Comparison of ENCODE assay signal across 12 cellular contexts in the genomic region with DNA sequence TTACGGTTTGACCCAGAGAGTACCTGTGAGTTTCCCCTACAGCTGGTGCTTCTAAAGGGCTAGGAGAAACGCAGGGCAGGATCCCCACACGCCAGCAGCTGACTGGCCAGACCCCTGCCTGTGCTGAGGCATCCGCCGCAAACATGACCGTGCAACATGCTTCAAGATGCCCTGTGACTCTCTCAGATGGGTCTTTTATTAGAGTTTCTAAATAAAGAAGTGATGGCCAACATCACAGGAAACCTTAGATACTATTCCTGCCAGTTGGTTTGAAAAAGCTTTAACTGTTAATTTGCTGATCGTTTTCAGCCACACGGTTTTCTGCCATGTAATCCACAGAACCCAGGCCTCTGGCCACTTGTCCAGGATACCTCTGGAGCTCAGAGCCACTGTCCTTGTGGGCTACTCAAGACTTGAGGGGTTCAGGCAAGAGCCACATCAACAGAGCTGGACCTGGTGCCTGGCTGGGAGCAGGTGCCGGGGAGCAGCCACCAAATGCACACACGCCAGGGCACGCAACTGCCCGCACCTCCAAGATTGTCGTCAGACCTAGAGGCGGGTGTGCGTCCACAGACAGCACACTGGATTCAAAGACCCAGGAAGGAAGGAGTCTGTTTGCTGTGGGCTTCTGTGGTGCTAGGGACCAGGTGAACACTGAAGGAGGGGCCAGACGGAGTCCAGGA.
DNase-seq lines count a peak whose midpoint lies in the region; ATAC-seq and TF ChIP-seq lines count a peak whose summit lies in the region.
"Had no signal": no experiment of that assay in that cellular context is flagged by ENCODE, and none has a peak within 500 bp of the region (broad histone marks: within the 10 kb centered on the region; RNA-seq: fewer than 3 reads in every experiment).

No MANE protein-coding gene starts in this region.

- H3K36me3 ChIP-seq in BLaER1 = no peaks in the 10 kb centered on the region
- H3K36me3 ChIP-seq in HAP-1 (replicated peaks) = no peaks in the 10 kb centered on the region; the same call in 1 of the 2 replicates

- CTCF ChIA-PET in RWPE1 (lab: Yijun Ruan, JAX) = interaction anchor here (0.5 to 1.6 kb wide), 5 partner anchors 11 to 364 kb away, joined by 3 to 5 read pairs (median 4); no protein-coding TSS in a partner anchor

- POLR2A ChIA-PET in RWPE1 (lab: Yijun Ruan, JAX; ENCODE audit: low non-redundant PET) = interaction anchor here (0.6 kb wide), 1 partner anchor 12 kb away, joined by 3 read pairs; no protein-coding TSS in a partner anchor

- H4K20me1 ChIP-seq in BLaER1 = peaks cover 100% of the 10 kb centered on the region

- intact Hi-C loops in Right ventricle myocardium inferior (cut with DNase I) = no loop called here

- peaks cover 69% of the 10 kb centered on the region for H3K4me1 Mint-ChIP-seq in nephron progenitor cell

- TF ChIP-seq CTCF in RWPE1 (conservative IDR thresholded peaks at IDR 0.05; ENCODE audit: low read depth) (no peak), nephron progenitor cell (IDR thresholded peaks at IDR 0.05) (no peak)

- peak overlapping the region; percentile 97 for H3K4me2 ChIP-seq in BLaER1

- H3K27ac ChIP-seq in BLaER1 (peak overlapping the region; percentile 67), RWPE1 (peak overlapping the region; percentile 71)

- H3K4me3 ChIP-seq in BLaER1 = peak overlapping the region; percentile 54
- H3K4me3 ChIP-seq in HAP-1 = no peak overlapping the region

- peak overlapping the region; percentile 82 for H3K27ac Mint-ChIP-seq in nephron progenitor cell

- no peaks in the 10 kb centered on the region for H3K36me3 Mint-ChIP-seq in nephron progenitor cell (ENCODE audit: low read depth)
- H3K36me3 Mint-ChIP-seq: IgD-negative memory B cell had no signal

- H3K4me1 ChIP-seq in BLaER1 (peaks cover 100% of the 10 kb centered on the region), HAP-1 (peaks cover 11% of the 10 kb centered on the region)

- H3K9ac ChIP-seq in BLaER1 = peak overlapping the region; percentile 72

- H3K4me3 Mint-ChIP-seq in nephron progenitor cell = no peak overlapping the region

- no peaks in the 10 kb centered on the region for H3K9me3 Mint-ChIP-seq in nephron progenitor cell
- H3K9me3 Mint-ChIP-seq: IgD-negative memory B cell had no signal

- ATAC-seq in Right ventricle myocardium inferior = peak; percentile 24

- H3K9me3 ChIP-seq in BLaER1 = no peaks in the 10 kb centered on the region
- H3K9me3 ChIP-seq in HAP-1 = no peaks in the 10 kb centered on the region

- peaks cover 3% of the 10 kb centered on the region for H3K27me3 Mint-ChIP-seq in nephron progenitor cell (ENCODE audit: low read depth, poor library complexity)
- H3K27me3 Mint-ChIP-seq: IgD-negative memory B cell had no signal

- H3K27me3 ChIP-seq in BLaER1 = no peaks in the 10 kb centered on the region
- no peaks in the 10 kb centered on the region for H3K27me3 ChIP-seq in HAP-1 (ENCODE audit: low read depth)

- DNase-seq in RWPE1 (ENCODE audit: low spot score) (no peak), Right ventricle myocardium inferior (ENCODE audit: missing footprints) (no peak), nephron progenitor cell (no peak), DMS53 treated with DMSO at 0.1 percent for 48 hours (lab: John Stamatoyannopoulos, UW; ENCODE audit: unreplicated experiment) (no peak), T-helper 2 cell (no peak), HAP-1 (ENCODE audit: low spot score in 2 of 2) (no peak)
- DNase-seq in activated CD4-positive, alpha-beta T cell treated with anti-CD3 and anti-CD28 coated beads, Interleukin-2, amount 50 U/mL, for 4 hours = no peak
- DNase-seq: activated CD4-positive, alpha-beta T cell treated with anti-CD3 and anti-CD28 coated beads for 48 hours; EL; NCI-H2081 had no signal

- in situ Hi-C loops in HAP-1 (cut with MboI; ENCODE audit: low sequenced_read_pairs) = no loop called here
